14 cellular contexts compared by ENCODE assay signal in the genomic region with DNA sequence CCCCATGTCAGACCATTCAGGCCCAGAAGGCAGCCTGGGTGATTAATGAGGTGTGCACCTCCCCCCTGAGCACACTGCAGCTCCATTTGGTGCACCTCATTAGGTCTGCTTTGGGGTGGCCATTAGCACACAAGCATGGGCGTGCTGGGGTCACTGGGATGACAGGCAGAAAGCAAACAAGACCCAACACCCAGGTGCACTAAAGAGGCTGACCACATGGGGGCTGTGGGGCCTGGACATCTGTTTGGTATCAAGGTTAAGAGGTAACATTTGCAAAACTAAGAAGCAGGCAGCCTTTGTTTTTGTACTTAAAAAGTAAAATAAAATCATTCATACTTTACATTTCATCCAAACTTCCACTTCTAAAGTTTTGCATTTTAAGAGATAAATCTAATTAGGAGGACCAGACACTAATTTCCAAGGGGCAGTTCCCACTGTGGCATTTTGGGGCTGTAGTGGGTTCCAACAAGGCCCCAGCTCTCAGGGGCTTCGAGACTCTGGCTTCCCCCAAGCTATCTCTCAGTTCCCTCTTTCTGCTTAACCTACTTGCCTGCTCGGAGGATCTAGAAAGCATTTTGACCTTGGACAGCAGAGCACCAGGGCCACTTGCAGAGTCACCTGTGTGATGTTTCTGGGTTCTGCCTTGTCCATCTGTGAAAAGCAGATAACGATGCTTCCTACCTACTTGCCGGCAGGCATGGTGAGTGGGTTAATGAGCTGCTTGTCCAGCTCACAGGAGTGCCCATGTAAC.
DNase-seq lines count a peak whose midpoint lies in the region; ATAC-seq and TF ChIP-seq lines count a peak whose summit lies in the region.
"Had no signal": no experiment of that assay in that cellular context is flagged by ENCODE, and none has a peak within 500 bp of the region (broad histone marks: within the 10 kb centered on the region; RNA-seq: fewer than 3 reads in every experiment).

No MANE protein-coding gene starts in this region.

- H3K27ac Mint-ChIP-seq in CD4-positive, alpha-beta T cell, result no peak overlapping the region
- H3K27ac Mint-ChIP-seq: stimulated activated naive CD8-positive, alpha-beta T cell treated with anti-CD3 and anti-CD28 coated beads, Interleukin-15, amount 100 ng/mL, for 72 hours had no signal

- no peak overlapping the region for H3K4me3 ChIP-seq in PC-3 (ENCODE audit: low read length)
- H3K4me3 ChIP-seq in right lobe of liver, result no peak overlapping the region
- no peak overlapping the region for H3K4me3 ChIP-seq in foreskin fibroblast (ENCODE audit: low read depth in 1 of 2, low read length in 2 of 2)
- H3K4me3 ChIP-seq: MG63 had no signal

- H3K4me2 ChIP-seq in PC-3 (ENCODE audit: low read length), result 0 out of 2 replicates have a peak overlapping the region, but pooled peaks have one; percentile 2

- no peaks in the 10 kb centered on the region for H3K27me3 ChIP-seq in PC-3 (ENCODE audit: low read length)
- H3K27me3 ChIP-seq in right lobe of liver, result no peaks in the 10 kb centered on the region
- no peaks in the 10 kb centered on the region for H3K27me3 ChIP-seq in CD4-positive, alpha-beta T cell (ENCODE audit: control insufficient read depth, insufficient read depth, low read length)
- H3K27me3 ChIP-seq: MG63 had no signal

- H3K27ac ChIP-seq in PC-3 (ENCODE audit: low read length) (no peak overlapping the region), right lobe of liver (no peak overlapping the region)
- no peak overlapping the region for H3K27ac ChIP-seq in CD4-positive, alpha-beta T cell (ENCODE audit: low read depth, low read length)
- H3K27ac ChIP-seq: parathyroid adenoma had no signal

- H4K20me1 ChIP-seq in PC-3 (ENCODE audit: low read length), result no peaks in the 10 kb centered on the region

- peak; percentile 60 for ATAC-seq in GM18511 (IDR thresholded peaks at IDR 0.05; ENCODE audit: unreplicated experiment)
- peak; percentile 74 for ATAC-seq in HG02678 (IDR thresholded peaks at IDR 0.05; ENCODE audit: unreplicated experiment)
- no peak for ATAC-seq in PC-3
- ATAC-seq in right lobe of liver, result peak in 2 of 4 donors; percentile 30 to 43
- no peak for ATAC-seq in CD4-positive, alpha-beta T cell (ENCODE audit: poor library complexity)
- no peak for ATAC-seq in HG02763 (IDR thresholded peaks at IDR 0.05; ENCODE audit: unreplicated experiment)
- ATAC-seq in esophagus mucosa, result no peak
- ATAC-seq: stimulated activated naive CD8-positive, alpha-beta T cell treated with anti-CD3 and anti-CD28 coated beads, Interleukin-15, amount 100 ng/mL, for 72 hours had no signal

- H3K36me3 ChIP-seq in PC-3 (ENCODE audit: low read depth, low read length) (no peaks in the 10 kb centered on the region), right lobe of liver (no peaks in the 10 kb centered on the region)
- H3K36me3 ChIP-seq: MG63 had no signal

- intact Hi-C loops in PC-3 (cut with micrococcal nuclease) (no loop called here), right lobe of liver (cut with DNase I) (no loop called here)
- intact Hi-C loops in CD4-positive, alpha-beta T cell (cut with DNase I, micrococcal nuclease), result no loop called here

- TF ChIP-seq CTCF in PC-3 (conservative IDR thresholded peaks at IDR 0.05; ENCODE audit: low read depth, low read length) (peak; percentile 86), right lobe of liver (IDR thresholded peaks at IDR 0.05) (peak; percentile 10 to 20 (median 14)), foreskin fibroblast (IDR thresholded peaks at IDR 0.05; ENCODE audit: low read depth, low read length) (no peak)
- TF ChIP-seq CTCF in CD4-positive, alpha-beta T cell (IDR thresholded peaks at IDR 0.05), result no peak

- no peak overlapping the region for H3K9ac ChIP-seq in PC-3 (ENCODE audit: low read length)
- H3K9ac ChIP-seq: parathyroid adenoma had no signal

- no peaks in the 10 kb centered on the region for H3K79me2 ChIP-seq in PC-3 (ENCODE audit: low read length)
- H3K79me2 ChIP-seq: parathyroid adenoma had no signal

- H3K9me3 ChIP-seq in PC-3 (ENCODE audit: low read length), result peaks cover 3% of the 10 kb centered on the region; the same call in 1 of the 2 replicates
- no peaks in the 10 kb centered on the region for H3K9me3 ChIP-seq in right lobe of liver
- H3K9me3 ChIP-seq in CD4-positive, alpha-beta T cell (ENCODE audit: control insufficient read depth, low read length), result no peaks in the 10 kb centered on the region
- H3K9me3 ChIP-seq: MG63 had no signal

- H3K36me3 Mint-ChIP-seq in CD4-positive, alpha-beta T cell (ENCODE audit: low read depth), result no peaks in the 10 kb centered on the region

- H3K9me3 Mint-ChIP-seq in CD4-positive, alpha-beta T cell, result no peaks in the 10 kb centered on the region
- H3K9me3 Mint-ChIP-seq: stimulated activated naive CD8-positive, alpha-beta T cell treated with anti-CD3 and anti-CD28 coated beads, Interleukin-15, amount 100 ng/mL, for 72 hours had no signal

- POLR2A ChIA-PET in PC-3 (lab: Charles Lee; ENCODE audit: unreplicated experiment), result no interaction called here
- POLR2A ChIA-PET in CD4-positive, alpha-beta T cell (lab: Charles Lee), result no interaction called here

- no peaks in the 10 kb centered on the region for H3K4me1 Mint-ChIP-seq in CD4-positive, alpha-beta T cell (ENCODE audit: low read depth)
- H3K4me1 Mint-ChIP-seq: stimulated activated naive CD8-positive, alpha-beta T cell treated with anti-CD3 and anti-CD28 coated beads, Interleukin-15, amount 100 ng/mL, for 72 hours had no signal

- no peak overlapping the region for H2AFZ ChIP-seq in PC-3 (ENCODE audit: low read length)
- H2AFZ ChIP-seq: parathyroid adenoma had no signal

- no peaks in the 10 kb centered on the region for H3K27me3 Mint-ChIP-seq in CD4-positive, alpha-beta T cell

- H3K4me1 ChIP-seq in PC-3 (ENCODE audit: insufficient read depth, low read length), result peaks cover 31% of the 10 kb centered on the region
- H3K4me1 ChIP-seq in right lobe of liver, result no peaks in the 10 kb centered on the region
- H3K4me1 ChIP-seq: parathyroid adenoma had no signal

- no peaks in the 10 kb centered on the region for H3F3A ChIP-seq in PC-3 (ENCODE audit: low read length, unreplicated experiment)

- WGBS in right lobe of liver (ENCODE audit: insufficient coverage, low coverage, low lambda C conversion rate, missing lambda C conversion rate), result 45% methylated on average over 2 of the region's 5 CpGs

- no peak for TF ChIP-seq POLR2A in right lobe of liver (IDR thresholded peaks at IDR 0.05)

- CTCF ChIA-PET in PC-3 (lab: Charles Lee), result no interaction called here
- CTCF ChIA-PET in CD4-positive, alpha-beta T cell (lab: Charles Lee), result no interaction called here

- no TSS peak for BruUV-seq in PC-3 (replicated peaks; lab: Mats Ljungman, UMichigan)

- no peaks in the 10 kb centered on the region for H3K9me2 ChIP-seq in PC-3 (replicated peaks; ENCODE audit: low read length)

- DNase-seq in PC-3 (peak; percentile 65), right lobe of liver (no peak), foreskin fibroblast (no peak)
- no peak for DNase-seq in CD4-positive, alpha-beta T cell
- DNase-seq: amygdala; mammary epithelial cell; MG63; stimulated activated CD4-positive, alpha-beta T cell treated with anti-CD3 and anti-CD28 coated beads, Interleukin-2, amount 100 ng/mL, for 48 hours; stimulated activated naive CD8-positive, alpha-beta T cell treated with anti-CD3 and anti-CD28 coated beads, Interleukin-15, amount 100 ng/mL, for 72 hours had no signal

- no peak overlapping the region for H3K4me3 Mint-ChIP-seq in CD4-positive, alpha-beta T cell
- H3K4me3 Mint-ChIP-seq: stimulated activated naive CD8-positive, alpha-beta T cell treated with anti-CD3 and anti-CD28 coated beads, Interleukin-15, amount 100 ng/mL, for 72 hours had no signal

Comparison
In these comparisons a context has a peak if more than half of its experiments do, and no peak if none do; other contexts are left out.
1. ATAC-seq: peak in GM18511 (single experiment) and HG02678 (single experiment); none in PC-3 (single experiment), CD4-positive, alpha-beta T cell (single experiment), HG02763 (single experiment) and esophagus mucosa (single experiment).
2. CTCF ChIP-seq: peak in PC-3 (single experiment) and right lobe of liver (4 of 4); none in CD4-positive, alpha-beta T cell (single experiment) and foreskin fibroblast (single experiment).